ENCODE assay signal across 1 cellular context in genomic region chr1:31618916-31619846, GRCh38.
TF ChIP-seq lines count a peak whose summit lies in the region.

No MANE protein-coding gene starts in this region.

TF ChIP-seq in GM12878, 131 proteins besides CTCF, POLR2A, EP300 and RAD21:
- TF ChIP-seq EGR1 (IDR thresholded peaks at IDR 0.05; ENCODE audit: borderline replicate concordance in 1 of 2, low read depth in 2 of 2, low read length in 2 of 2) (no peak), HSF1 (IDR thresholded peaks at IDR 0.05; ENCODE audit: low read depth, low read length) (no peak), PAX5 (IDR thresholded peaks at IDR 0.05; ENCODE audit: borderline replicate concordance, low read depth, low read length) (no peak), SRF (IDR thresholded peaks at IDR 0.05; ENCODE audit: low read depth in 2 of 2, low read length in 2 of 2) (no peak), RB1 (IDR thresholded peaks at IDR 0.05; ENCODE audit: borderline replicate concordance) (no peak), NR2C2 (IDR thresholded peaks at IDR 0.05; ENCODE audit: borderline replicate concordance, control insufficient read depth, insufficient read length, low read depth) (no peak), SREBF1 (IDR thresholded peaks at IDR 0.05; ENCODE audit: low read length) (no peak), NR2C1 (IDR thresholded peaks at IDR 0.05) (no peak), CUX1 (IDR thresholded peaks at IDR 0.05; ENCODE audit: insufficient replicate concordance, low read depth, low read length) (no peak), ZNF384 (IDR thresholded peaks at IDR 0.05; ENCODE audit: borderline replicate concordance, low read depth, low read length) (no peak), PML (IDR thresholded peaks at IDR 0.05; ENCODE audit: low read length) (no peak), IRF5 (IDR thresholded peaks at IDR 0.05; ENCODE audit: borderline replicate concordance) (no peak)
TF ChIP-seq in GM12878: peak in this region for 0.
